ENCODE assay signal across 1 cellular context in genomic region chr21:45074048-45074817, GRCh38.
TF ChIP-seq lines count a peak whose summit lies in the region.

A gene with protein sequence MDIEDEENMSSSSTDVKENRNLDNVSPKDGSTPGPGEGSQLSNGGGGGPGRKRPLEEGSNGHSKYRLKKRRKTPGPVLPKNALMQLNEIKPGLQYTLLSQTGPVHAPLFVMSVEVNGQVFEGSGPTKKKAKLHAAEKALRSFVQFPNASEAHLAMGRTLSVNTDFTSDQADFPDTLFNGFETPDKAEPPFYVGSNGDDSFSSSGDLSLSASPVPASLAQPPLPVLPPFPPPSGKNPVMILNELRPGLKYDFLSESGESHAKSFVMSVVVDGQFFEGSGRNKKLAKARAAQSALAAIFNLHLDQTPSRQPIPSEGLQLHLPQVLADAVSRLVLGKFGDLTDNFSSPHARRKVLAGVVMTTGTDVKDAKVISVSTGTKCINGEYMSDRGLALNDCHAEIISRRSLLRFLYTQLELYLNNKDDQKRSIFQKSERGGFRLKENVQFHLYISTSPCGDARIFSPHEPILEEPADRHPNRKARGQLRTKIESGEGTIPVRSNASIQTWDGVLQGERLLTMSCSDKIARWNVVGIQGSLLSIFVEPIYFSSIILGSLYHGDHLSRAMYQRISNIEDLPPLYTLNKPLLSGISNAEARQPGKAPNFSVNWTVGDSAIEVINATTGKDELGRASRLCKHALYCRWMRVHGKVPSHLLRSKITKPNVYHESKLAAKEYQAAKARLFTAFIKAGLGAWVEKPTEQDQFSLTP (plus strand): TSS chr21:45074580. CDS start chr21:45171657, 97,077 bp downstream.

TF ChIP-seq in GM12878, 131 proteins besides CTCF, POLR2A, EP300 and RAD21 (continued from another document and continues in another):
- TF ChIP-seq TBL1XR1 (IDR thresholded peaks at IDR 0.05; ENCODE audit: low read depth, low read length) (no peak), ZNF384 (IDR thresholded peaks at IDR 0.05; ENCODE audit: borderline replicate concordance, low read depth, low read length) (no peak), KDM1A (IDR thresholded peaks at IDR 0.05; ENCODE audit: borderline replicate concordance) (no peak), EED (IDR thresholded peaks at IDR 0.05; ENCODE audit: low read depth) (no peak), FOXM1 (IDR thresholded peaks at IDR 0.05; ENCODE audit: low read depth, low read length) (no peak), TCF12 (IDR thresholded peaks at IDR 0.05; ENCODE audit: low read depth, low read length) (no peak), E4F1 (IDR thresholded peaks at IDR 0.05; ENCODE audit: borderline replicate concordance, partially characterized antibody) (no peak), MEF2A (IDR thresholded peaks at IDR 0.05; ENCODE audit: insufficient read depth, low read depth, low read length) (no peak), ASH2L (IDR thresholded peaks at IDR 0.05; ENCODE audit: borderline replicate concordance, low read depth) (no peak; the same call in 1 of the 2 replicates), GATAD2B (conservative IDR thresholded peaks at IDR 0.05; ENCODE audit: low read depth) (peak; percentile 87), CHD4 (IDR thresholded peaks at IDR 0.05) (no peak), BHLHE40 (IDR thresholded peaks at IDR 0.05; ENCODE audit: borderline replicate concordance in 1 of 2, low read depth in 2 of 2, low read length in 1 of 2) (peak in 1 of 2 experiments; percentile 77; a peak in 2 of 4 replicates), IRF3 (IDR thresholded peaks at IDR 0.05) (0 out of 2 replicates have a peak, but pooled peaks have one; percentile 48), ATF2 (IDR thresholded peaks at IDR 0.05; ENCODE audit: low read length) (no peak), HDAC2 (IDR thresholded peaks at IDR 0.05) (no peak), ZSCAN29 (IDR thresholded peaks at IDR 0.05) (no peak), SRF (IDR thresholded peaks at IDR 0.05; ENCODE audit: low read depth in 2 of 2, low read length in 2 of 2) (no peak), IRF5 (IDR thresholded peaks at IDR 0.05; ENCODE audit: borderline replicate concordance) (no peak), ZNF687 (IDR thresholded peaks at IDR 0.05) (peak; percentile 54; the same call in 1 of the 2 replicates), POLR2AphosphoS5 (IDR thresholded peaks at IDR 0.05; ENCODE audit: low read length) (no peak), BACH1 (IDR thresholded peaks at IDR 0.05; ENCODE audit: borderline replicate concordance) (peak; percentile 84; the same call in 1 of the 2 replicates), KLF5 (IDR thresholded peaks at IDR 0.05; ENCODE audit: partially characterized antibody) (no peak), CHD2 (IDR thresholded peaks at IDR 0.05; ENCODE audit: borderline replicate concordance, low read depth, low read length) (0 out of 2 replicates have a peak, but pooled peaks have one; percentile 27), RFX5 (IDR thresholded peaks at IDR 0.05; ENCODE audit: low read depth, low read length) (no peak), PAX8 (IDR thresholded peaks at IDR 0.05) (no peak), NR2C1 (IDR thresholded peaks at IDR 0.05) (no peak), RB1 (IDR thresholded peaks at IDR 0.05; ENCODE audit: borderline replicate concordance) (peak; percentile 35; the same call in 1 of the 2 replicates), NRF1 (conservative IDR thresholded peaks at IDR 0.05; ENCODE audit: low read depth, low read length) (no peak), MTA2 (IDR thresholded peaks at IDR 0.05; ENCODE audit: low read depth) (no peak), NFYA (IDR thresholded peaks at IDR 0.05; ENCODE audit: borderline replicate concordance, low read depth, low read length) (no peak), CEBPB (IDR thresholded peaks at IDR 0.05; ENCODE audit: borderline replicate concordance in 1 of 2, low read depth in 2 of 2, low read length in 2 of 2) (no peak), PML (IDR thresholded peaks at IDR 0.05; ENCODE audit: low read length) (no peak), CBX5 (IDR thresholded peaks at IDR 0.05; ENCODE audit: low read depth) (no peak), MYC (IDR thresholded peaks at IDR 0.05; ENCODE audit: insufficient read depth, insufficient read length, insufficient replicate concordance, low read length, severe bottlenecking) (no peak), SP1 (IDR thresholded peaks at IDR 0.05; ENCODE audit: low read depth, low read length) (no peak), SMARCA5 (IDR thresholded peaks at IDR 0.05) (peak; percentile 92), HDGF (IDR thresholded peaks at IDR 0.05) (no peak), ELK1 (IDR thresholded peaks at IDR 0.05; ENCODE audit: low read depth, low read length) (no peak), MEF2B (IDR thresholded peaks at IDR 0.05; ENCODE audit: partially characterized antibody, poor library complexity, severe bottlenecking) (no peak), CREM (IDR thresholded peaks at IDR 0.05; ENCODE audit: low read depth) (0 out of 2 replicates have a peak, but pooled peaks have one; percentile 9), STAT3 (IDR thresholded peaks at IDR 0.05; ENCODE audit: low read depth, low read length) (no peak), BRCA1 (IDR thresholded peaks at IDR 0.05; ENCODE audit: low read depth, low read length) (no peak), ZNF24 (IDR thresholded peaks at IDR 0.05) (no peak), GABPA (IDR thresholded peaks at IDR 0.05; ENCODE audit: low read depth) (no peak)
- TF ChIP-seq, protein P1, sequence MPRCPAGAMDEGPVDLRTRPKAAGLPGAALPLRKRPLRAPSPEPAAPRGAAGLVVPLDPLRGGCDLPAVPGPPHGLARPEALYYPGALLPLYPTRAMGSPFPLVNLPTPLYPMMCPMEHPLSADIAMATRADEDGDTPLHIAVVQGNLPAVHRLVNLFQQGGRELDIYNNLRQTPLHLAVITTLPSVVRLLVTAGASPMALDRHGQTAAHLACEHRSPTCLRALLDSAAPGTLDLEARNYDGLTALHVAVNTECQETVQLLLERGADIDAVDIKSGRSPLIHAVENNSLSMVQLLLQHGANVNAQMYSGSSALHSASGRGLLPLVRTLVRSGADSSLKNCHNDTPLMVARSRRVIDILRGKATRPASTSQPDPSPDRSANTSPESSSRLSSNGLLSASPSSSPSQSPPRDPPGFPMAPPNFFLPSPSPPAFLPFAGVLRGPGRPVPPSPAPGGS (IDR thresholded peaks at IDR 0.05; ENCODE audit: borderline replicate concordance, insufficient read depth, low read depth, low read length, poor library complexity, severe bottlenecking): no peak
- TF ChIP-seq, protein P2, sequence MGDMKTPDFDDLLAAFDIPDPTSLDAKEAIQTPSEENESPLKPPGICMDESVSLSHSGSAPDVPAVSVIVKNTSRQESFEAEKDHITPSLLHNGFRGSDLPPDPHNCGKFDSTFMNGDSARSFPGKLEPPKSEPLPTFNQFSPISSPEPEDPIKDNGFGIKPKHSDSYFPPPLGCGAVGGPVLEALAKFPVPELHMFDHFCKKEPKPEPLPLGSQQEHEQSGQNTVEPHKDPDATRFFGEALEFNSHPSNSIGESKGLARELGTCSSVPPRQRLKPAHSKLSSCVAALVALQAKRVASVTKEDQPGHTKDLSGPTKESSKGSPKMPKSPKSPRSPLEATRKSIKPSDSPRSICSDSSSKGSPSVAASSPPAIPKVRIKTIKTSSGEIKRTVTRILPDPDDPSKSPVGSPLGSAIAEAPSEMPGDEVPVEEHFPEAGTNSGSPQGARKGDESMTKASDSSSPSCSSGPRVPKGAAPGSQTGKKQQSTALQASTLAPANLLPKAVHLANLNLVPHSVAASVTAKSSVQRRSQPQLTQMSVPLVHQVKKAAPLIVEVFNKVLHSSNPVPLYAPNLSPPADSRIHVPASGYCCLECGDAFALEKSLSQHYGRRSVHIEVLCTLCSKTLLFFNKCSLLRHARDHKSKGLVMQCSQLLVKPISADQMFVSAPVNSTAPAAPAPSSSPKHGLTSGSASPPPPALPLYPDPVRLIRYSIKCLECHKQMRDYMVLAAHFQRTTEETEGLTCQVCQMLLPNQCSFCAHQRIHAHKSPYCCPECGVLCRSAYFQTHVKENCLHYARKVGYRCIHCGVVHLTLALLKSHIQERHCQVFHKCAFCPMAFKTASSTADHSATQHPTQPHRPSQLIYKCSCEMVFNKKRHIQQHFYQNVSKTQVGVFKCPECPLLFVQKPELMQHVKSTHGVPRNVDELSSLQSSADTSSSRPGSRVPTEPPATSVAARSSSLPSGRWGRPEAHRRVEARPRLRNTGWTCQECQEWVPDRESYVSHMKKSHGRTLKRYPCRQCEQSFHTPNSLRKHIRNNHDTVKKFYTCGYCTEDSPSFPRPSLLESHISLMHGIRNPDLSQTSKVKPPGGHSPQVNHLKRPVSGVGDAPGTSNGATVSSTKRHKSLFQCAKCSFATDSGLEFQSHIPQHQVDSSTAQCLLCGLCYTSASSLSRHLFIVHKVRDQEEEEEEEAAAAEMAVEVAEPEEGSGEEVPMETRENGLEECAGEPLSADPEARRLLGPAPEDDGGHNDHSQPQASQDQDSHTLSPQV (IDR thresholded peaks at IDR 0.05): no peak
